Comparison of ENCODE assay signal across 15 cellular contexts in genomic region chr11:970319-970871, GRCh38. TPM values are rescaled to one million over a fixed set of nuclear protein-coding genes. Genes with fewer than 3 reads are reported as not detected.
DNase-seq lines count a peak whose midpoint lies in the region; ATAC-seq and TF ChIP-seq lines count a peak whose summit lies in the region.
"Had no signal": no experiment of that assay in that cellular context is flagged by ENCODE, and none has a peak within 500 bp of the region (broad histone marks: within the 10 kb centered on the region; RNA-seq: fewer than 3 reads in every experiment).

No MANE protein-coding gene starts in this region.

- peaks cover 9% of the 10 kb centered on the region for H3K4me1 ChIP-seq in effector memory CD4-positive, alpha-beta T cell (ENCODE audit: control insufficient read depth, insufficient read depth, low read length, poor library complexity, severe bottlenecking)

- POLR2A ChIA-PET in activated B cell treated with CpG ODN at 0.5 μM for 24 hours (lab: Charles Lee), result no interaction called here

- peak; percentile 35 for DNase-seq in activated gamma-delta T cell treated with Interleukin-2 at 50 U/mL for 16 hours
- DNase-seq in activated gamma-delta T cell (lab: John Stamatoyannopoulos, UW), result no peak
- DNase-seq in activated B cell treated with CpG ODN at 0.5 μM for 24 hours, result no peak
- DNase-seq in effector memory CD8-positive, alpha-beta T cell, result peak; percentile 8 to 19 (median 16)
- peak; percentile 24 for DNase-seq in stimulated activated naive CD8-positive, alpha-beta T cell treated with anti-CD3 and anti-CD28 coated beads, Interleukin-15, Interleukin-2, amounts not matched to agents 100 U/mL and 50 U/mL, for 24 hours
- DNase-seq in GM13976 (ENCODE audit: low spot score), result no peak
- DNase-seq in effector memory CD4-positive, alpha-beta T cell, result no peak
- DNase-seq in medulla oblongata (ENCODE audit: extremely low spot score), result no peak
- DNase-seq: effector CD8-positive, alpha-beta T cell; left ventricle myocardium superior; MG63; NCI-H2029 treated with DMSO at 0.1 percent for 48 hours; NCI-H69 had no signal

- peaks cover 30% of the 10 kb centered on the region for H3K36me3 ChIP-seq in effector memory CD4-positive, alpha-beta T cell (ENCODE audit: control insufficient read depth, insufficient read depth, low read length)

- CTCF ChIA-PET in activated B cell treated with CpG ODN at 0.5 μM for 24 hours (lab: Charles Lee), result no interaction called here

- peaks cover 56% of the 10 kb centered on the region for H3K36me3 Mint-ChIP-seq in activated B cell treated with CpG ODN at 0.5 μM for 24 hours (ENCODE audit: low read depth)
- peaks cover 45% of the 10 kb centered on the region for H3K36me3 Mint-ChIP-seq in effector memory CD8-positive, alpha-beta T cell (ENCODE audit: insufficient read depth)

- intact Hi-C loops in activated B cell treated with CpG ODN at 0.5 μM for 24 hours (cut with micrococcal nuclease), result no loop called here

- in situ Hi-C loops in GM13976 (cut with MboI; ENCODE audit: low sequenced_read_pairs, unreplicated experiment), result no loop called here

- H3K9me3 Mint-ChIP-seq in activated B cell treated with CpG ODN at 0.5 μM for 24 hours, result no peaks in the 10 kb centered on the region
- no peaks in the 10 kb centered on the region for H3K9me3 Mint-ChIP-seq in effector memory CD8-positive, alpha-beta T cell
- H3K9me3 Mint-ChIP-seq: brain had no signal

- no peak overlapping the region for H3K4me3 ChIP-seq in effector memory CD4-positive, alpha-beta T cell (ENCODE audit: insufficient read depth, low read depth, low read length, poor library complexity, severe bottlenecking)
- H3K4me3 ChIP-seq: MG63, thoracic aorta had no signal

- H3K27me3 ChIP-seq in effector memory CD4-positive, alpha-beta T cell (replicated peaks; ENCODE audit: control insufficient read depth, insufficient read depth, low read length, poor library complexity, severe bottlenecking), result no peaks in the 10 kb centered on the region
- H3K27me3 ChIP-seq: MG63 had no signal

- no peaks in the 10 kb centered on the region for H3K27me3 Mint-ChIP-seq in activated B cell treated with CpG ODN at 0.5 μM for 24 hours
- no peaks in the 10 kb centered on the region for H3K27me3 Mint-ChIP-seq in effector memory CD8-positive, alpha-beta T cell

- TF ChIP-seq CTCF in activated B cell treated with CpG ODN at 0.5 μM for 24 hours (IDR thresholded peaks at IDR 0.05) (no peak), GM13976 (IDR thresholded peaks at IDR 0.05; ENCODE audit: borderline replicate concordance, control extremely low read depth, extremely low read depth, insufficient read depth, missing control alignments) (no peak)

- no peaks in the 10 kb centered on the region for H3K9me3 ChIP-seq in effector memory CD4-positive, alpha-beta T cell (ENCODE audit: control insufficient read depth, low read length)
- H3K9me3 ChIP-seq: MG63, thoracic aorta had no signal

- peak overlapping the region; percentile 1 for H3K27ac Mint-ChIP-seq in activated B cell treated with CpG ODN at 0.5 μM for 24 hours
- H3K27ac Mint-ChIP-seq in effector memory CD8-positive, alpha-beta T cell, result peak overlapping the region; percentile 89 to 91

- no peak for ATAC-seq in activated B cell treated with CpG ODN at 0.5 μM for 24 hours (ENCODE audit: low read depth)
- peak; percentile 90 for ATAC-seq in effector memory CD8-positive, alpha-beta T cell (replicated peaks)
- peak; percentile 34 for ATAC-seq in stimulated activated naive CD8-positive, alpha-beta T cell treated with anti-CD3 and anti-CD28 coated beads, Interleukin-15, Interleukin-2, amounts not matched to agents 100 U/mL and 50 U/mL, for 24 hours
- ATAC-seq: left ventricle myocardium superior had no signal

- H3K4me1 Mint-ChIP-seq in activated B cell treated with CpG ODN at 0.5 μM for 24 hours, result peaks cover 19% of the 10 kb centered on the region
- H3K4me1 Mint-ChIP-seq in effector memory CD8-positive, alpha-beta T cell (ENCODE audit: low read depth in 2 of 2), result peaks cover 28 to 34% of the 10 kb centered on the region in 2 donors
- H3K4me1 Mint-ChIP-seq: brain had no signal

- H3K27ac ChIP-seq in effector memory CD4-positive, alpha-beta T cell (ENCODE audit: insufficient read depth, low read length, poor library complexity, severe bottlenecking), result no peak overlapping the region
- H3K27ac ChIP-seq: thoracic aorta had no signal

- H3K4me3 Mint-ChIP-seq in activated B cell treated with CpG ODN at 0.5 μM for 24 hours, result no peak overlapping the region
- peak overlapping the region; percentile 72 to 75 for H3K4me3 Mint-ChIP-seq in effector memory CD8-positive, alpha-beta T cell
- H3K4me3 Mint-ChIP-seq: brain had no signal

RNA-seq across cellular contexts. Expression of gene AP2A2, which starts 44.7 kb away (rescaled TPM):
- 49.6 and 54.3 TPM in 2 replicates for total RNA-seq in activated B cell treated with CpG ODN at 0.5 μM for 24 hours

RNA-seq across cellular contexts. Expression of gene CHID1, which starts 59.8 kb away (rescaled TPM):
- 43.9 and 45.7 TPM in 2 replicates for total RNA-seq in activated B cell treated with CpG ODN at 0.5 μM for 24 hours

Comparison
In these comparisons a context has a peak if more than half of its experiments do, and no peak if none do; other contexts are left out.
1. DNase-seq: peak in activated gamma-delta T cell treated with Interleukin-2 at 50 U/mL for 16 hours (single experiment), effector memory CD8-positive, alpha-beta T cell (3 of 3) and stimulated activated naive CD8-positive, alpha-beta T cell treated with anti-CD3 and anti-CD28 coated beads, Interleukin-15, Interleukin-2, amounts not matched to agents 100 U/mL and 50 U/mL, for 24 hours (single experiment); none in activated gamma-delta T cell (single experiment), activated B cell treated with CpG ODN at 0.5 μM for 24 hours (single experiment), GM13976 (single experiment), effector memory CD4-positive, alpha-beta T cell (0 of 3) and medulla oblongata (single experiment).